In the genomic region with DNA sequence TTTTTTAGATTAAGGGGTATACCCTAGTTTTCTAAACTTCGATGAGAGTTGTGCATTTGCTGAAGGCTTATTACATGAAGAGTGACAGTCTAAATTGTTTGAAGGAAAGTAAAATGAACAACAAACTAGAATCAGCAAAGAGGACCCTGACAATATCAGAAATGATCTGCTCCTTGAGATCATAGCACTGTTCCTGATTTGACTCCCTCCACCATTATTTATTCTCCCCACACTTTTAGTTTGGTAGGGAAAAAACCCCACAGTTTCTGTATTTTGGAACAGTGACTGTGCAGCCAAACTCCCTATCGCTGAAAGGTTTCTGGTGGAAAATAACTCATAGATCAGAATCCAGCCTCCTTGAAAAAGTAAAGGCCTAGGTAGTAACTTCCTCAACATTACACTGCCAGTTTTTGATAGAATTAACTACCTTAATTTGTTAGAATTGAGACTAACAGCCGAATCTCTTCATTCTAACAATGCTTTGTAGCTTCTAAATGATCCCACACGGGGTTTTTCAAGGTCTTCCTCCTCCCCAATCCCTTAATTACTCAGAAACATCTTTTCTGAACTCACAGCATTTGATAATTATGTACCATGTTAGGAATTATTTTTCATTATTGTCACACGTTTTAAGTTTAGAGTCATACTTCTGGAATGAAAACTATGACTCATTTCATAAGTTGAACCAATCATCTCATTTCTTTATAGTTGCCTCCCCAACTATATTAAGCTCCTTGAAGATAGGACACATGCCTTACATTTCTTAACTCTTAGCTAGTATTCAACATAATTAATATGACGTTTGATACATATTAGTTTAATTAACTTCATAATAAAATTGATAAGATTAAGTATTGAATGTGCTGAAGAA, we compare ENCODE assay signal across 3 cellular contexts.
A peak's percentile ranks its signal among the peaks of the same experiment; 100 is the strongest.
TF ChIP-seq lines count a peak whose summit lies in the region.

No MANE protein-coding gene starts in this region.

TF ChIP-seq in A549, 52 proteins besides CTCF, POLR2A, EP300 and RAD21:
- TF ChIP-seq, protein P1, sequence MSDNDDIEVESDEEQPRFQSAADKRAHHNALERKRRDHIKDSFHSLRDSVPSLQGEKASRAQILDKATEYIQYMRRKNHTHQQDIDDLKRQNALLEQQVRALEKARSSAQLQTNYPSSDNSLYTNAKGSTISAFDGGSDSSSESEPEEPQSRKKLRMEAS (IDR thresholded peaks at IDR 0.05) = no peak
- 0 out of 2 replicates have a peak, but pooled peaks have one; percentile 22 for TF ChIP-seq JUNB (IDR thresholded peaks at IDR 0.05)
- no peak for TF ChIP-seq TP53 (CRISPR knock-in tag; IDR thresholded peaks at IDR 0.05)
- TF ChIP-seq TFCP2L1 (CRISPR knock-in tag; IDR thresholded peaks at IDR 0.05) = 0 out of 2 replicates have a peak, but pooled peaks have one; percentile 54
- no peak for TF ChIP-seq RNF2 (IDR thresholded peaks at IDR 0.05; ENCODE audit: borderline replicate concordance, low read depth)
- 0 out of 2 replicates have a peak, but pooled peaks have one; percentile 16 for TF ChIP-seq FOSL2 (IDR thresholded peaks at IDR 0.05)
- peak; percentile 83 for TF ChIP-seq FOSL2 (CRISPR knock-in tag; IDR thresholded peaks at IDR 0.05)
- TF ChIP-seq, protein P2, sequence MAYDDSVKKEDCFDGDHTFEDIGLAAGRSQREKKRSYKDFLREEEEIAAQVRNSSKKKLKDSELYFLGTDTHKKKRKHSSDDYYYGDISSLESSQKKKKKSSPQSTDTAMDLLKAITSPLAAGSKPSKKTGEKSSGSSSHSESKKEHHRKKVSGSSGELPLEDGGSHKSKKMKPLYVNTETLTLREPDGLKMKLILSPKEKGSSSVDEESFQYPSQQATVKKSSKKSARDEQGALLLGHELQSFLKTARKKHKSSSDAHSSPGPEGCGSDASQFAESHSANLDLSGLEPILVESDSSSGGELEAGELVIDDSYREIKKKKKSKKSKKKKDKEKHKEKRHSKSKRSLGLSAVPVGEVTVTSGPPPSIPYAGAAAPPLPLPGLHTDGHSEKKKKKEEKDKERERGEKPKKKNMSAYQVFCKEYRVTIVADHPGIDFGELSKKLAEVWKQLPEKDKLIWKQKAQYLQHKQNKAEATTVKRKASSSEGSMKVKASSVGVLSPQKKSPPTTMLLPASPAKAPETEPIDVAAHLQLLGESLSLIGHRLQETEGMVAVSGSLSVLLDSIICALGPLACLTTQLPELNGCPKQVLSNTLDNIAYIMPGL (CRISPR knock-in tag; IDR thresholded peaks at IDR 0.05; ENCODE audit: borderline replicate concordance) = peak; percentile 69; the same call in 1 of the 2 replicates
- no peak for TF ChIP-seq CBX2 (IDR thresholded peaks at IDR 0.05; ENCODE audit: borderline replicate concordance, low read depth)
TF ChIP-seq in A549: peak in this region for 4.

TF ChIP-seq in HCT116, 20 proteins besides CTCF, POLR2A, EP300 and RAD21:
- no peak for TF ChIP-seq YY1 (IDR thresholded peaks at IDR 0.05; ENCODE audit: extremely low read depth, insufficient replicate concordance, low read depth, low read length)

TF ChIP-seq in HepG2, 621 proteins besides CTCF, POLR2A, EP300 and RAD21:
- TF ChIP-seq POLR2G (IDR thresholded peaks at IDR 0.05; ENCODE audit: low read depth, low read length) (peak; percentile 48), ZBTB7B (CRISPR knock-in tag; IDR thresholded peaks at IDR 0.05) (no peak), ZNF350 (CRISPR knock-in tag; IDR thresholded peaks at IDR 0.05; ENCODE audit: borderline replicate concordance, low read depth) (no peak), HDAC6 (IDR thresholded peaks at IDR 0.05; ENCODE audit: low read depth, low read length) (no peak), ZNF644 (CRISPR knock-in tag; IDR thresholded peaks at IDR 0.05; ENCODE audit: low read depth) (no peak), ZNF577 (CRISPR knock-in tag; IDR thresholded peaks at IDR 0.05; ENCODE audit: borderline replicate concordance, low read depth) (no peak), RBFOX2 (IDR thresholded peaks at IDR 0.05; ENCODE audit: low read depth, low read length) (0 out of 2 replicates have a peak, but pooled peaks have one; percentile 31)
- TF ChIP-seq, protein P3, sequence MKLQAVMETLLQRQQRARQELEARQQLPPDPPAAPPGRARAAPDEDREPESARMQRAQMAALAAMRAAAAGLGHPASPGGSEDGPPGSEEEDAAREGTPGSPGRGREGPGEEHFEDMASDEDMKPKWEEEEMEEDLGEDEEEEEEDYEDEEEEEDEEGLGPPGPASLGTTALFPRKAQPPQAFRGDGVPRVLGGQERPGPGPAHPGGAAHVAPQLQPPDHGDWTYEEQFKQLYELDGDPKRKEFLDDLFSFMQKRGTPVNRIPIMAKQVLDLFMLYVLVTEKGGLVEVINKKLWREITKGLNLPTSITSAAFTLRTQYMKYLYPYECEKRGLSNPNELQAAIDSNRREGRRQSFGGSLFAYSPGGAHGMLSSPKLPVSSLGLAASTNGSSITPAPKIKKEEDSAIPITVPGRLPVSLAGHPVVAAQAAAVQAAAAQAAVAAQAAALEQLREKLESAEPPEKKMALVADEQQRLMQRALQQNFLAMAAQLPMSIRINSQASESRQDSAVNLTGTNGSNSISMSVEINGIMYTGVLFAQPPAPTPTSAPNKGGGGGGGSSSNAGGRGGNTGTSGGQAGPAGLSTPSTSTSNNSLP (IDR thresholded peaks at IDR 0.05; ENCODE audit: low read depth, low read length) = 0 out of 2 replicates have a peak, but pooled peaks have one; percentile 22
- TF ChIP-seq, protein P4, sequence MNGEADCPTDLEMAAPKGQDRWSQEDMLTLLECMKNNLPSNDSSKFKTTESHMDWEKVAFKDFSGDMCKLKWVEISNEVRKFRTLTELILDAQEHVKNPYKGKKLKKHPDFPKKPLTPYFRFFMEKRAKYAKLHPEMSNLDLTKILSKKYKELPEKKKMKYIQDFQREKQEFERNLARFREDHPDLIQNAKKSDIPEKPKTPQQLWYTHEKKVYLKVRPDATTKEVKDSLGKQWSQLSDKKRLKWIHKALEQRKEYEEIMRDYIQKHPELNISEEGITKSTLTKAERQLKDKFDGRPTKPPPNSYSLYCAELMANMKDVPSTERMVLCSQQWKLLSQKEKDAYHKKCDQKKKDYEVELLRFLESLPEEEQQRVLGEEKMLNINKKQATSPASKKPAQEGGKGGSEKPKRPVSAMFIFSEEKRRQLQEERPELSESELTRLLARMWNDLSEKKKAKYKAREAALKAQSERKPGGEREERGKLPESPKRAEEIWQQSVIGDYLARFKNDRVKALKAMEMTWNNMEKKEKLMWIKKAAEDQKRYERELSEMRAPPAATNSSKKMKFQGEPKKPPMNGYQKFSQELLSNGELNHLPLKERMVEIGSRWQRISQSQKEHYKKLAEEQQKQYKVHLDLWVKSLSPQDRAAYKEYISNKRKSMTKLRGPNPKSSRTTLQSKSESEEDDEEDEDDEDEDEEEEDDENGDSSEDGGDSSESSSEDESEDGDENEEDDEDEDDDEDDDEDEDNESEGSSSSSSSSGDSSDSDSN (CRISPR knock-in tag; IDR thresholded peaks at IDR 0.05) = no peak
- TF ChIP-seq, protein P5, sequence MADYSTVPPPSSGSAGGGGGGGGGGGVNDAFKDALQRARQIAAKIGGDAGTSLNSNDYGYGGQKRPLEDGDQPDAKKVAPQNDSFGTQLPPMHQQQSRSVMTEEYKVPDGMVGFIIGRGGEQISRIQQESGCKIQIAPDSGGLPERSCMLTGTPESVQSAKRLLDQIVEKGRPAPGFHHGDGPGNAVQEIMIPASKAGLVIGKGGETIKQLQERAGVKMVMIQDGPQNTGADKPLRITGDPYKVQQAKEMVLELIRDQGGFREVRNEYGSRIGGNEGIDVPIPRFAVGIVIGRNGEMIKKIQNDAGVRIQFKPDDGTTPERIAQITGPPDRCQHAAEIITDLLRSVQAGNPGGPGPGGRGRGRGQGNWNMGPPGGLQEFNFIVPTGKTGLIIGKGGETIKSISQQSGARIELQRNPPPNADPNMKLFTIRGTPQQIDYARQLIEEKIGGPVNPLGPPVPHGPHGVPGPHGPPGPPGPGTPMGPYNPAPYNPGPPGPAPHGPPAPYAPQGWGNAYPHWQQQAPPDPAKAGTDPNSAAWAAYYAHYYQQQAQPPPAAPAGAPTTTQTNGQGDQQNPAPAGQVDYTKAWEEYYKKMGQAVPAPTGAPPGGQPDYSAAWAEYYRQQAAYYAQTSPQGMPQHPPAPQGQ (CRISPR knock-in tag; IDR thresholded peaks at IDR 0.05; ENCODE audit: borderline replicate concordance) = no peak
